Comparison of ENCODE assay signal across 13 cellular contexts in genomic region chr2:33216508-33217182, GRCh38.
DNase-seq lines count a peak whose midpoint lies in the region; ATAC-seq and TF ChIP-seq lines count a peak whose summit lies in the region.
"Had no signal": no experiment of that assay in that cellular context is flagged by ENCODE, and none has a peak within 500 bp of the region (broad histone marks: within the 10 kb centered on the region; RNA-seq: fewer than 3 reads in every experiment).

No MANE protein-coding gene starts in this region.

- H3K27ac Mint-ChIP-seq in endodermal cell, result no peak overlapping the region
- H3K27ac Mint-ChIP-seq: activated naive CD4-positive, alpha-beta T cell treated with anti-CD3 and anti-CD28 coated beads for 36 hours had no signal

- BruUV-seq in mammary epithelial cell (replicated peaks; lab: Mats Ljungman, UMichigan), result no TSS peak

- WGBS in mammary epithelial cell (ENCODE audit: low coverage, missing lambda C conversion rate), result 73% methylated on average over 3 of the region's 3 CpGs
- WGBS in endodermal cell (ENCODE audit: insufficient coverage in 1 of 2, insufficient read length in 1 of 2), 2 experiments, result 94 to 96% methylated on average over 3 of the region's 3 CpGs

- no peaks in the 10 kb centered on the region for H3K9me3 Mint-ChIP-seq in endodermal cell
- H3K9me3 Mint-ChIP-seq: activated naive CD4-positive, alpha-beta T cell treated with anti-CD3 and anti-CD28 coated beads for 36 hours had no signal

- H3K27me3 Mint-ChIP-seq in endodermal cell (ENCODE audit: insufficient read depth), result no peaks in the 10 kb centered on the region

- no peaks in the 10 kb centered on the region for H3K36me3 Mint-ChIP-seq in endodermal cell (ENCODE audit: low read depth)

- no peaks in the 10 kb centered on the region for H3K27me3 ChIP-seq in mammary epithelial cell (ENCODE audit: insufficient read depth, low read length)
- H3K27me3 ChIP-seq in endodermal cell (ENCODE audit: control insufficient read depth, insufficient read depth, low read length, poor library complexity, severe bottlenecking), result no peaks in the 10 kb centered on the region

- dilution Hi-C loops in mammary epithelial cell (cut with HindIII; ENCODE audit: low sequenced_read_pairs), result no loop called here

- no peak overlapping the region for H3K27ac ChIP-seq in mammary epithelial cell (ENCODE audit: insufficient read depth, low read depth, low read length)
- no peak overlapping the region for H3K27ac ChIP-seq in endodermal cell (ENCODE audit: low read depth, low read length)

- peak; percentile 76 to 91 for ATAC-seq in left cardiac atrium
- ATAC-seq in GM21447 (IDR thresholded peaks at IDR 0.05; ENCODE audit: unreplicated experiment), result no peak
- ATAC-seq in GM18520 (IDR thresholded peaks at IDR 0.05; ENCODE audit: unreplicated experiment), result no peak

- peak overlapping the region; percentile 58 for H2AFZ ChIP-seq in mammary epithelial cell (ENCODE audit: low read depth, low read length)

- H3K4me2 ChIP-seq in mammary epithelial cell (ENCODE audit: insufficient read depth, low read depth, low read length), result no peak overlapping the region

- peaks cover 53% of the 10 kb centered on the region for H3K4me1 ChIP-seq in mammary epithelial cell (ENCODE audit: insufficient read depth, low read length)
- no peaks in the 10 kb centered on the region for H3K4me1 ChIP-seq in endodermal cell (ENCODE audit: control insufficient read depth, insufficient read depth, low read length)

- H3K4me3 Mint-ChIP-seq in endodermal cell, result no peak overlapping the region
- H3K4me3 Mint-ChIP-seq: activated naive CD4-positive, alpha-beta T cell treated with anti-CD3 and anti-CD28 coated beads for 36 hours had no signal

- H4K20me1 ChIP-seq in mammary epithelial cell (ENCODE audit: insufficient read depth, low read length), result no peaks in the 10 kb centered on the region

- H3K9ac ChIP-seq in mammary epithelial cell (ENCODE audit: insufficient read depth, low read length) (no peak overlapping the region), endodermal cell (ENCODE audit: extremely low read depth, low read length, poor library complexity, severe bottlenecking) (no peak overlapping the region)

- intact Hi-C loops in mammary epithelial cell (cut with micrococcal nuclease), result no loop called here
- intact Hi-C loops in left cardiac atrium (cut with DNase I), result no loop called here

- in situ Hi-C loops in mammary epithelial cell (cut with MboI; ENCODE audit: low sequenced_read_pairs in 2 of 2), result no loop called here

- H3K4me1 Mint-ChIP-seq in endodermal cell, result peaks cover 16% of the 10 kb centered on the region

- no peaks in the 10 kb centered on the region for H3K79me2 ChIP-seq in mammary epithelial cell (ENCODE audit: insufficient read depth, low read length)

- peak; percentile 36 for DNase-seq in AG08395 (ENCODE audit: low spot score)
- DNase-seq in mammary epithelial cell, result no peak
- peak; percentile 76 for DNase-seq in left cardiac atrium
- DNase-seq in putamen (ENCODE audit: low spot score), result peak; percentile 35
- DNase-seq in cortex of kidney (lab: John Stamatoyannopoulos, UW), result no peak
- DNase-seq in endodermal cell, result no peak
- DNase-seq: activated CD4-positive, alpha-beta T cell treated with anti-CD3 and anti-CD28 coated beads, Interleukin-2, amount 50 U/mL, for 4 hours; activated naive CD4-positive, alpha-beta T cell treated with anti-CD3 and anti-CD28 coated beads for 36 hours; GOT3; NCI-H2029; NK-92 treated with Interleukin-12 subunit alpha and Interleukin-12 subunit beta, amount 100 ng/mL, for 24 hours had no signal

- no peak for TF ChIP-seq CTCF in mammary epithelial cell (conservative IDR thresholded peaks at IDR 0.05 in 1 of 2, IDR thresholded peaks at IDR 0.05 in 1 of 2; ENCODE audit: extremely low read depth in 1 of 2, insufficient read depth in 1 of 2, low read depth in 1 of 2, low read length in 2 of 2)
- no peak for TF ChIP-seq CTCF in endodermal cell (conservative IDR thresholded peaks at IDR 0.05)

- H3K36me3 ChIP-seq in mammary epithelial cell (ENCODE audit: insufficient read depth, low read length), result no peaks in the 10 kb centered on the region
- H3K36me3 ChIP-seq in endodermal cell (ENCODE audit: control insufficient read depth, insufficient read depth, low read length), result no peaks in the 10 kb centered on the region

- CTCF ChIA-PET in mammary epithelial cell (lab: Charles Lee; ENCODE audit: low non-redundant PET), result no interaction called here

- no peaks in the 10 kb centered on the region for H3K9me3 ChIP-seq in mammary epithelial cell (replicated peaks; ENCODE audit: insufficient read depth, low read length)
- no peaks in the 10 kb centered on the region for H3K9me3 ChIP-seq in endodermal cell (ENCODE audit: control insufficient read depth, low read length)

- H3K4me3 ChIP-seq in mammary epithelial cell (replicated peaks in 1 of 3; ENCODE audit: insufficient read depth in 1 of 3, low read depth in 2 of 3, low read length in 3 of 3), result no peak overlapping the region
- no peak overlapping the region for H3K4me3 ChIP-seq in endodermal cell (ENCODE audit: low read length)

Comparison
In these comparisons a context has a peak if more than half of its experiments do, and no peak if none do; other contexts are left out.
1. DNase-seq: peak in AG08395 (single experiment), left cardiac atrium (single experiment) and putamen (single experiment); none in mammary epithelial cell (single experiment), cortex of kidney (single experiment) and endodermal cell (single experiment).
2. ATAC-seq: peak in left cardiac atrium (2 of 2); none in GM21447 (single experiment) and GM18520 (single experiment).